Comparison of ENCODE assay signal across 9 cellular contexts in the genomic region with DNA sequence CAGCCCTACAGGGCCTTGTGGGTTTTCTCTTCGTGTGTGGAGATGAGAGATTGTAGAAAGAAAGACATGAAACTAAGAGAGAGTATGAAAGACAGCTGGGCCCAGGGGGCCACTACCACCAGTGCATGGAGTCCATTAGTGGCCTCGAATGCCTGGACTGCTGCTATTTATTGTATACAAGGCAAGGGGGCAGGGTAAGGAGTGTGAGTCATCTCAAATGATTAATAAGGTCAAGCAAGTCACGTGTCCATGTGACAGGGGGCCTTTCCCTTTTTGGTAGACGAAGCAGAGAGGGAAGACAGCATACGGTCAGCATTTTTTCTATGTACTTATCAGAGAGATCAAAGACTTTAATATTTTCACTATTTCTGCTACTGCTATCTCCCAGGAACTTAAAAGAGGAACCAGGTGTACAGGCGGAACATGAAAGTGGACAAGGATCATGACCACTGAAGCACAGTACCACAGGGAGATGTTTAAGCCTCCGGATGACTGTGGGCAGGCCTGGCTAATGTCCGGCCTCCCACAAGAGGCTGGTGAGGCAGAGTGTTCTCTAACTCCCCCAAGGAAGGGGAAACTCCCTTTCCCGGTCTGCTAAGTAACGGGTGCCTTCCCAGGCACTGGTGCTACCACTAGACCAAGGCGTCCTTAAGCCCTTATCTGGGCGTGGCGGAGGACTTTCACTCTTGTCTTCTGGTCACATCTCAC. TPM values are rescaled to one million over a fixed set of nuclear protein-coding genes. Genes with fewer than 3 reads are reported as not detected.
A peak's percentile ranks its signal among the peaks of the same experiment; 100 is the strongest.
DNase-seq lines count a peak whose midpoint lies in the region; ATAC-seq and TF ChIP-seq lines count a peak whose summit lies in the region.
"Had no signal": no experiment of that assay in that cellular context is flagged by ENCODE, and none has a peak within 500 bp of the region (broad histone marks: within the 10 kb centered on the region; RNA-seq: fewer than 3 reads in every experiment).

No MANE protein-coding gene starts in this region.

- intact Hi-C loops in spleen (cut with DNase I; ENCODE audit: low total_unique reads), result no loop called here

- H3K27ac ChIP-seq in hepatocyte (peak overlapping the region; percentile 55), spleen (peak overlapping the region in 7 of 8 donors; percentile 4 to 73 (median 64))

- no peak overlapping the region for H3K4me2 ChIP-seq in hepatocyte

- WGBS in hepatocyte (ENCODE audit: low lambda C conversion rate, missing lambda C conversion rate), result 51% methylated on average over 13 of the region's 13 CpGs
- 54 to 59% (median 57%) methylated on average over 13 of the region's 13 CpGs for WGBS in spleen, 5 donors

- H3K27me3 Mint-ChIP-seq in naive thymus-derived CD8-positive, alpha-beta T cell, result peaks cover 0 to 16% (median 4%) of the 10 kb centered on the region in 5 donors

- POLR2A ChIA-PET in naive thymus-derived CD8-positive, alpha-beta T cell (lab: Charles Lee), result no interaction called here

- no peak for ATAC-seq in naive thymus-derived CD8-positive, alpha-beta T cell
- no peak for ATAC-seq in GM19324 (IDR thresholded peaks at IDR 0.05; ENCODE audit: low FRiP score, unreplicated experiment)

- H3K4me1 ChIP-seq in hepatocyte (ENCODE audit: insufficient read depth) (peaks cover 8% of the 10 kb centered on the region), spleen (peaks cover 11 to 30% (median 20%) of the 10 kb centered on the region in 6 donors)

- no peaks in the 10 kb centered on the region for H4K20me1 ChIP-seq in hepatocyte (ENCODE audit: insufficient read depth, poor library complexity, severe bottlenecking)

- H3K36me3 Mint-ChIP-seq in naive thymus-derived CD8-positive, alpha-beta T cell, result no peaks in the 10 kb centered on the region

- H3K4me3 Mint-ChIP-seq in naive thymus-derived CD8-positive, alpha-beta T cell, result no peak overlapping the region

- no peaks in the 10 kb centered on the region for H3K9me3 Mint-ChIP-seq in naive thymus-derived CD8-positive, alpha-beta T cell

- peak; percentile 59 for DNase-seq in H4 (ENCODE audit: low spot score)
- DNase-seq in SW480 (ENCODE audit: low spot score), result peak; percentile 99
- DNase-seq in hepatocyte (ENCODE audit: low spot score), result peak; percentile 60
- no peak for DNase-seq in spleen
- no peak for DNase-seq in T-helper 2 cell
- no peak for DNase-seq in naive thymus-derived CD8-positive, alpha-beta T cell
- no peak for DNase-seq in middle frontal gyrus (ENCODE audit: extremely low spot score, low spot score)

- no peaks in the 10 kb centered on the region for H3K9me3 ChIP-seq in hepatocyte (ENCODE audit: low read depth)
- no peaks in the 10 kb centered on the region for H3K9me3 ChIP-seq in spleen

- H3K79me2 ChIP-seq in hepatocyte, result no peaks in the 10 kb centered on the region

- H3K27me3 ChIP-seq in hepatocyte, result no peaks in the 10 kb centered on the region
- H3K27me3 ChIP-seq in spleen (replicated peaks in 1 of 7), result no peaks in the 10 kb centered on the region

- H2AFZ ChIP-seq in hepatocyte, result no peak overlapping the region

- TF ChIP-seq POLR2A in spleen (IDR thresholded peaks at IDR 0.05), result no peak

- peaks cover 0 to 14% (median 4%) of the 10 kb centered on the region in 4 donors for H3K4me1 Mint-ChIP-seq in naive thymus-derived CD8-positive, alpha-beta T cell

- H3K4me3 ChIP-seq in hepatocyte, result no peak overlapping the region
- H3K4me3 ChIP-seq in spleen, result no peak overlapping the region

- TF ChIP-seq CTCF in hepatocyte (IDR thresholded peaks at IDR 0.05; ENCODE audit: poor library complexity), result no peak
- TF ChIP-seq CTCF in spleen (IDR thresholded peaks at IDR 0.05 in 8 of 11, conservative IDR thresholded peaks at IDR 0.05 in 3 of 11), result no peak

- H3K9me2 ChIP-seq in hepatocyte (replicated peaks; ENCODE audit: insufficient read depth), result no peaks in the 10 kb centered on the region

- H3K27ac Mint-ChIP-seq in naive thymus-derived CD8-positive, alpha-beta T cell, result peak overlapping the region in 2 of 10 donors; percentile 8 to 34

- H3K36me3 ChIP-seq in hepatocyte (replicated peaks; ENCODE audit: insufficient read depth, low read depth), result no peaks in the 10 kb centered on the region
- no peaks in the 10 kb centered on the region for H3K36me3 ChIP-seq in spleen

RNA-seq across cellular contexts. Expression of a gene that starts 25.5 kb away (rescaled TPM):
- total RNA-seq in H4 (2014; rRNA removed; shearing (Covaris generic)), result not detected in 2 replicates
- total RNA-seq in hepatocyte, result not detected in 2 replicates
- not detected in 2 replicates for polyA plus RNA-seq in hepatocyte
- total RNA-seq in spleen, result not detected
- polyA plus RNA-seq in spleen, result not detected
- not detected for total RNA-seq in naive thymus-derived CD8-positive, alpha-beta T cell
- not detected for polyA plus RNA-seq in naive thymus-derived CD8-positive, alpha-beta T cell
- total RNA-seq: NCI-H460 had no signal

RNA-seq across cellular contexts. Expression of a gene that starts 28.4 kb away (rescaled TPM):
- 0.25 TPM in 1 of 2 replicates, not detected in the other for total RNA-seq in H4 (2014; rRNA removed; shearing (Covaris generic))
- total RNA-seq in hepatocyte (2.4 TPM in 2 replicates), spleen (10 to 100 TPM in 4 of 7 donors, 1 to 10 TPM in 3; 5.6 to 22.9 (median 10.0) TPM)
- polyA plus RNA-seq in hepatocyte (4.3 and 5.2 TPM in 2 replicates), spleen (1 to 10 TPM; 1.0 to 6.5 (median 2.7) TPM)
- total RNA-seq in naive thymus-derived CD8-positive, alpha-beta T cell, result not detected
- polyA plus RNA-seq in naive thymus-derived CD8-positive, alpha-beta T cell, result not detected

RNA-seq across cellular contexts. Expression of a gene that starts 30.0 kb away (rescaled TPM):
- 45.4 and 47.3 TPM in 2 replicates for total RNA-seq in H4 (2014; rRNA removed; shearing (Covaris generic))
- total RNA-seq in hepatocyte, result 39.6 and 44.2 TPM in 2 replicates
- 84.6 and 122 TPM in 2 replicates for polyA plus RNA-seq in hepatocyte
- 10 to 100 TPM; 15.5 to 25.3 (median 20.4) TPM for total RNA-seq in spleen
- 10 to 100 TPM; 25.5 to 31.7 (median 29.4) TPM for polyA plus RNA-seq in spleen
- total RNA-seq in naive thymus-derived CD8-positive, alpha-beta T cell, result 10 to 100 TPM; 24.3 to 27.2 TPM
- polyA plus RNA-seq in naive thymus-derived CD8-positive, alpha-beta T cell, result 10 to 100 TPM; 18.9 to 26.0 (median 21.9) TPM

RNA-seq across cellular contexts. Expression of a gene that starts 34.1 kb away (rescaled TPM):
- not detected in 2 replicates for total RNA-seq in H4 (2014; rRNA removed; shearing (Covaris generic))
- total RNA-seq in hepatocyte (0.40 and 0.57 TPM in 2 replicates), spleen (1 to 10 TPM in 5 of 7 donors, under 1 TPM in 1, not detected in 1; 0.84 to 5.3 (median 1.8) TPM)
- polyA plus RNA-seq in hepatocyte (0.52 and 1.3 TPM in 2 replicates), spleen (1 to 10 TPM in 1 of 3 donors, under 1 TPM in 2; 0.26 to 1.0 (median 0.50) TPM)
- not detected for total RNA-seq in naive thymus-derived CD8-positive, alpha-beta T cell
- polyA plus RNA-seq in naive thymus-derived CD8-positive, alpha-beta T cell, result not detected

RNA-seq across cellular contexts. Expression of a gene that starts 40.4 kb away (rescaled TPM):
- 0.14 TPM in 1 of 2 replicates, not detected in the other for total RNA-seq in H4 (2014; rRNA removed; shearing (Covaris generic))
- total RNA-seq in hepatocyte (1.1 and 4.2 TPM in 2 replicates), spleen (10 to 100 TPM; 30.3 to 78.1 (median 39.8) TPM)
- polyA plus RNA-seq in hepatocyte (1.9 and 3.6 TPM in 2 replicates), spleen (10 to 100 TPM; 15.1 to 62.8 (median 42.1) TPM)
- total RNA-seq in naive thymus-derived CD8-positive, alpha-beta T cell, result under 1 TPM in 1 of 2 experiments, not detected in 1; 0.25 TPM
- under 1 TPM in 2 of 3 donors, not detected in 1; 0.10 to 0.26 TPM for polyA plus RNA-seq in naive thymus-derived CD8-positive, alpha-beta T cell

Comparison
In these comparisons a context has a peak if more than half of its experiments do, and no peak if none do; other contexts are left out.
1. DNase-seq: peak in H4 (single experiment), SW480 (single experiment) and hepatocyte (single experiment); none in spleen (single experiment), T-helper 2 cell (0 of 5), naive thymus-derived CD8-positive, alpha-beta T cell (0 of 10) and middle frontal gyrus (single experiment).